ENCODE assay signal across 2 cellular contexts in genomic region chr21:16554522-16554921, GRCh38.
TF ChIP-seq lines count a peak whose summit lies in the region.

No MANE protein-coding gene starts in this region.

TF ChIP-seq in liver, 16 proteins besides CTCF, POLR2A, EP300 and RAD21 (continued from another document):
- no peak for TF ChIP-seq FOXA1 (IDR thresholded peaks at IDR 0.05)

TF ChIP-seq in HepG2, 621 proteins besides CTCF, POLR2A, EP300 and RAD21 (continued from another document):
- no peak for TF ChIP-seq EHMT2 (IDR thresholded peaks at IDR 0.05; ENCODE audit: borderline replicate concordance, low read depth, low read length)
- no peak for TF ChIP-seq ZNF318 (CRISPR knock-in tag; IDR thresholded peaks at IDR 0.05)
- TF ChIP-seq MXD1 (CRISPR knock-in tag; IDR thresholded peaks at IDR 0.05) = no peak
- TF ChIP-seq ZSCAN25 (CRISPR knock-in tag; IDR thresholded peaks at IDR 0.05) = no peak
- TF ChIP-seq DBP (CRISPR knock-in tag; IDR thresholded peaks at IDR 0.05; ENCODE audit: not compliant biosample characterization) = no peak
TF ChIP-seq in HepG2: peak in this region for 0.
